In the genomic region with DNA sequence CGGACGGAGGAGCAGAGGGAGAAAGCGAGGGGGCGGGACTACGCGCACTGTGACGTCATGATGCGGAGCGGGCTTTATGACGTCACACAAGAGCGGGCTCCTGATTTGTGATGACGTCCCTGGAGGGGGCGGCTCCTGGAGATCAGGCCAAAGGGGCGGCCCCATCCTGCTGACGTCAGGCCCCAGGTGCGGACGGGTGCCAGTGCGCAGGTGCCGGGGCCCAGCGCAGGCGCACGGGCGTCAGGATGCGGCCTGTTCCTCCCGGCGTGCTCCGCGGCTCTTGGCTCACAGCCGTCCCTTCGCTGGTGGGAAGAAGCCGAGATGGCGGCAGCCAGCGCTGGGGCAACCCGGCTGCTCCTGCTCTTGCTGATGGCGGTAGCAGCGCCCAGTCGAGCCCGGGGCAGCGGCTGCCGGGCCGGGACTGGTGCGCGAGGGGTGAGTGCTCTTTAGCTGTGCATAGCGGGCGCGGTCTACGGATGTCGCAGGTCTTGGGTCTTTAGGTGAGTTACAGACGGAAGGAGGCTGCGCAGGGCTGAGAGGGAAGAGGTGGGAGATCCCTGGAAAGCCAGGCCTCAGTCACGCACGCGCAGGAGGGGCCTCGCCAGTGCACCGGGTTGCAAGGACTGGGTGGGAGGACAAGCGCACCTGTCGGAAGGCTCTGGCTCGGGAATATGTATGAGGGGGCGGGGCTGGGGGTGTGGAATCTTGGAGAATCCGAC, we compare ENCODE assay signal across 8 cellular contexts. TPM values are rescaled to one million over a fixed set of nuclear protein-coding genes. Genes with fewer than 3 reads are reported as not detected.
DNase-seq lines count a peak whose midpoint lies in the region; ATAC-seq lines count a peak whose summit lies in the region.

A gene (plus strand): TSS at position 284 of the 719 bp plus-strand sequence. CDS start 38 bp downstream, at position 322.
A gene (minus strand): TSS at position 625 of the 719 bp plus-strand sequence. CDS start 460 bp downstream, at position 165.

- H3K9ac ChIP-seq in BLaER1 treated with 17β-estradiol and CSF1 and Interleukin-3, amounts not matched to agents 10 nM and 100 nM: no peak within 1 kb of the TSS; a peak in 1 of 22 replicates
- H3K9ac ChIP-seq in endocrine pancreas (ENCODE audit: control insufficient read depth, insufficient read depth, low read length): peak within 1 kb of the TSS; percentile 69

- H3K27me3 ChIP-seq in BLaER1 treated with 17β-estradiol and CSF1 and Interleukin-3, amounts not matched to agents 10 nM and 100 nM: peaks cover 25 to 41% (median 36%) of the 10 kb centered on the region in 11 experiments
- H3K27me3 ChIP-seq in endocrine pancreas (ENCODE audit: control insufficient read depth, insufficient read depth, low read length): no peaks in the 10 kb centered on the region

- peaks cover 17% of the 10 kb centered on the region for H3K36me3 Mint-ChIP-seq in activated CD8-positive, alpha-beta memory T cell treated with anti-CD3 and anti-CD28 coated beads, Interleukin-2, amount 10 ng/mL, durations not matched to agents 7 days and 5 days

- 6 to 11% methylated on average over 51 to 58 of the region's 60 CpGs for whole genome bisulfite sequencing in mesodermal cell (ENCODE audit: insufficient coverage in 2 of 2), 2 experiments

- H3K27me3 Mint-ChIP-seq in activated CD8-positive, alpha-beta memory T cell treated with anti-CD3 and anti-CD28 coated beads, Interleukin-2, amount 10 ng/mL, durations not matched to agents 7 days and 5 days: no peaks in the 10 kb centered on the region

- peak within 1 kb of the TSS; percentile 98 for H3K4me3 Mint-ChIP-seq in activated CD8-positive, alpha-beta memory T cell treated with anti-CD3 and anti-CD28 coated beads, Interleukin-2, amount 10 ng/mL, durations not matched to agents 7 days and 5 days

- peak within 1 kb of the TSS in 4 of 10 experiments; percentile 14 to 47 (median 20); a peak in 4 of 20 replicates for H3K4me3 ChIP-seq in BLaER1 treated with 17β-estradiol and CSF1 and Interleukin-3, amounts not matched to agents 10 nM and 100 nM
- H3K4me3 ChIP-seq in endocrine pancreas (ENCODE audit: control insufficient read depth, insufficient read depth, low read length): peak within 1 kb of the TSS; percentile 50
- peak within 1 kb of the TSS; percentile 71 for H3K4me3 ChIP-seq in mesodermal cell (ENCODE audit: extremely low read depth, insufficient read depth, low read length, poor library complexity, severe bottlenecking)

- H4K20me1 ChIP-seq in BLaER1 treated with 17β-estradiol and CSF1 and Interleukin-3, amounts not matched to agents 10 nM and 100 nM: no peaks in the 10 kb centered on the region; a peak in 2 of 22 replicates

- no peaks in the 10 kb centered on the region for H3K9me3 Mint-ChIP-seq in activated CD8-positive, alpha-beta memory T cell treated with anti-CD3 and anti-CD28 coated beads, Interleukin-2, amount 10 ng/mL, durations not matched to agents 7 days and 5 days (ENCODE audit: low read depth)

- peak within 1 kb of the TSS; percentile 89 for H3K27ac Mint-ChIP-seq in activated CD8-positive, alpha-beta memory T cell treated with anti-CD3 and anti-CD28 coated beads, Interleukin-2, amount 10 ng/mL, durations not matched to agents 7 days and 5 days

- no peak within 1 kb of the TSS for H3K27ac ChIP-seq in BLaER1 treated with 17β-estradiol and CSF1 and Interleukin-3, amounts not matched to agents 10 nM and 100 nM
- peak within 1 kb of the TSS; percentile 64 for H3K27ac ChIP-seq in mesodermal cell (ENCODE audit: low read depth, low read length, severe bottlenecking)

- DNase-seq in NCI-H82 treated with DMSO at 0.1 percent for 48 hours (lab: John Stamatoyannopoulos, UW; ENCODE audit: unreplicated experiment): peak; percentile 40
- DNase-seq in activated CD8-positive, alpha-beta memory T cell treated with anti-CD3 and anti-CD28 coated beads, Interleukin-2, amount 10 ng/mL, durations not matched to agents 7 days and 5 days: peak; percentile 96
- peak; percentile 76 for DNase-seq in stimulated activated CD8-positive, alpha-beta memory T cell treated with anti-CD3 and anti-CD28 coated beads, Interleukin-15, amount 100 ng/mL, for 1 hour (ENCODE audit: low read depth)

- ATAC-seq in GM19372 (IDR thresholded peaks at IDR 0.05; ENCODE audit: low read depth, unreplicated experiment): peak; percentile 84
- peak; percentile 81 for ATAC-seq in HG03521 (IDR thresholded peaks at IDR 0.05; ENCODE audit: unreplicated experiment)
- peak; percentile 98 for ATAC-seq in activated CD8-positive, alpha-beta memory T cell treated with anti-CD3 and anti-CD28 coated beads, Interleukin-2, amount 10 ng/mL, durations not matched to agents 7 days and 5 days

- H3K9me3 ChIP-seq in BLaER1 treated with 17β-estradiol and CSF1 and Interleukin-3, amounts not matched to agents 10 nM and 100 nM (replicated peaks in 1 of 11): no peaks in the 10 kb centered on the region
- H3K9me3 ChIP-seq in endocrine pancreas (ENCODE audit: control insufficient read depth, low read length) (no peaks in the 10 kb centered on the region), mesodermal cell (ENCODE audit: control insufficient read depth, low read length) (peaks cover 6% of the 10 kb centered on the region)

- no peaks in the 10 kb centered on the region for H3K36me3 ChIP-seq in BLaER1 treated with 17β-estradiol and CSF1 and Interleukin-3, amounts not matched to agents 10 nM and 100 nM
- H3K36me3 ChIP-seq in endocrine pancreas (ENCODE audit: control insufficient read depth, insufficient read depth, low read length) (peaks cover 2% of the 10 kb centered on the region), mesodermal cell (ENCODE audit: control insufficient read depth, insufficient read depth, low read length) (peaks cover 24% of the 10 kb centered on the region)

- peaks cover 14% of the 10 kb centered on the region for H3K4me1 Mint-ChIP-seq in activated CD8-positive, alpha-beta memory T cell treated with anti-CD3 and anti-CD28 coated beads, Interleukin-2, amount 10 ng/mL, durations not matched to agents 7 days and 5 days

- H3K4me1 ChIP-seq in BLaER1 treated with 17β-estradiol and CSF1 and Interleukin-3, amounts not matched to agents 10 nM and 100 nM: peaks cover 0 to 27% (median 18%) of the 10 kb centered on the region in 10 experiments; a peak in 15 of 20 replicates
- H3K4me1 ChIP-seq in endocrine pancreas (ENCODE audit: control insufficient read depth, insufficient read depth, low read length) (no peaks in the 10 kb centered on the region), mesodermal cell (ENCODE audit: control insufficient read depth, insufficient read depth, low read length, poor library complexity, severe bottlenecking) (no peaks in the 10 kb centered on the region)

- CTCF ChIA-PET in activated CD8-positive, alpha-beta memory T cell treated with anti-CD3 and anti-CD28 coated beads, Interleukin-2, amount 10 ng/mL, durations not matched to agents 7 days and 5 days (lab: Charles Lee): interaction anchor here (1.4 kb wide), 1 partner anchor 119 kb away, joined by 3 read pairs; no protein-coding TSS in a partner anchor

- H3K4me2 ChIP-seq in BLaER1 treated with 17β-estradiol and CSF1 and Interleukin-3, amounts not matched to agents 10 nM and 100 nM: peak within 1 kb of the TSS in 7 of 11 experiments; percentile 16 to 52 (median 29); a peak in 10 of 22 replicates

RNA-seq across cellular contexts. Expression of the first gene that starts in this region (rescaled TPM):
- total RNA-seq in activated CD8-positive, alpha-beta memory T cell treated with anti-CD3 and anti-CD28 coated beads, Interleukin-2, amount 10 ng/mL, durations not matched to agents 7 days and 5 days: 10 to 100 TPM; 47.8 to 57.2 TPM
- polyA plus RNA-seq in mesodermal cell (2013, experiment 1 of 2): 81.7 TPM
- 63.6 TPM for polyA plus RNA-seq in mesodermal cell (2013, experiment 2 of 2)

RNA-seq across cellular contexts. Expression of the second gene that starts in this region (rescaled TPM):
- total RNA-seq in activated CD8-positive, alpha-beta memory T cell treated with anti-CD3 and anti-CD28 coated beads, Interleukin-2, amount 10 ng/mL, durations not matched to agents 7 days and 5 days: not detected
- polyA plus RNA-seq in mesodermal cell (2013, experiment 1 of 2): 1.7 TPM
- 1.5 TPM for polyA plus RNA-seq in mesodermal cell (2013, experiment 2 of 2)

Comparison
In these comparisons a context has a peak if more than half of its experiments do, and no peak if none do; other contexts are left out.
1. DNase-seq: peak in every context shown above with its lines; median percentile 96 in activated CD8-positive, alpha-beta memory T cell treated with anti-CD3 and anti-CD28 coated beads, Interleukin-2, amount 10 ng/mL, durations not matched to agents 7 days and 5 days; 76 in stimulated activated CD8-positive, alpha-beta memory T cell treated with anti-CD3 and anti-CD28 coated beads, Interleukin-15, amount 100 ng/mL, for 1 hour; 40 in NCI-H82 treated with DMSO at 0.1 percent for 48 hours.